Comparison of ENCODE assay signal across 3 cellular contexts in genomic region chr4:20381005-20381404, GRCh38.
TF ChIP-seq lines count a peak whose summit lies in the region.

No MANE protein-coding gene starts in this region.

TF ChIP-seq in IMR-90, 13 proteins besides CTCF, POLR2A, EP300 and RAD21:
- TF ChIP-seq CEBPB (IDR thresholded peaks at IDR 0.05; ENCODE audit: low read depth, low read length) (peak; percentile 67), RFX5 (IDR thresholded peaks at IDR 0.05; ENCODE audit: low read depth, low read length) (no peak), SMC3 (IDR thresholded peaks at IDR 0.05; ENCODE audit: low read depth, low read length) (no peak), MAZ (IDR thresholded peaks at IDR 0.05; ENCODE audit: borderline replicate concordance, low read depth, low read length) (no peak), CHD1 (IDR thresholded peaks at IDR 0.05; ENCODE audit: low read depth, low read length) (no peak), NFE2L2 (IDR thresholded peaks at IDR 0.05; ENCODE audit: low read depth, low read length) (no peak), RCOR1 (IDR thresholded peaks at IDR 0.05; ENCODE audit: insufficient replicate concordance, low read length) (no peak), MAFK (IDR thresholded peaks at IDR 0.05; ENCODE audit: low read depth, low read length) (no peak)

TF ChIP-seq in Ishikawa, 13 proteins besides CTCF, POLR2A, EP300 and RAD21:
- no peak for TF ChIP-seq YY1 (IDR thresholded peaks at IDR 0.05; ENCODE audit: low read depth)
- TF ChIP-seq CEBPB (IDR thresholded peaks at IDR 0.05): peak; percentile 74

TF ChIP-seq in H1, 55 proteins besides CTCF, POLR2A, EP300 and RAD21:
- peak; percentile 88 for TF ChIP-seq CEBPB (IDR thresholded peaks at IDR 0.05; ENCODE audit: low read depth, low read length)
- TF ChIP-seq FOSL1 (IDR thresholded peaks at IDR 0.05; ENCODE audit: insufficient read depth, low read depth, low read length): no peak
- no peak for TF ChIP-seq MAX (IDR thresholded peaks at IDR 0.05)
- no peak for TF ChIP-seq RBBP5 (IDR thresholded peaks at IDR 0.05; ENCODE audit: borderline replicate concordance, low read depth, low read length)
- TF ChIP-seq KDM5A (IDR thresholded peaks at IDR 0.05; ENCODE audit: low read length): no peak
- TF ChIP-seq KDM1A (IDR thresholded peaks at IDR 0.05; ENCODE audit: borderline replicate concordance, low read length): no peak
- no peak for TF ChIP-seq TBP (IDR thresholded peaks at IDR 0.05; ENCODE audit: low read depth, low read length)
